Comparison of ENCODE assay signal across 27 cellular contexts in the genomic region with DNA sequence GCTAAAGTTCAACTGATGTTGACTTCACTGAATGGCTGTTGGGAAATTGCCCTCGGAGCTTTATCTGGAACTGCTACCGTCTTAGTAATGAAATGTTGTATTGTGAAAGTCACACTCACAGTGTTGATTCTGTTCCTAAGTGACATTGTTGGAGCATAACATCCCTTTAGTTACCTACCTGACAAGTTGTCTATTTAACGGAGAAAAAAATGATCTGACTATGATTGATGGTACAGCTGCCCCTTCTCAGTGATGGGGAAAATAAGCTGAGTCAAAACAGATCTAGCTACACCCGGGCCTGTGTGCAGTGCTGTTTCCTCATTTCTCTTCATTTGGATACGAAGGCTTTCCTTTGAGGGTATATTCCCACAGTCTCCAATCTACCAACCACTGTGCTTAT.
DNase-seq lines count a peak whose midpoint lies in the region; ATAC-seq, FAIRE-seq and TF ChIP-seq lines count a peak whose summit lies in the region.
"Had no signal": no experiment of that assay in that cellular context is flagged by ENCODE, and none has a peak within 500 bp of the region (broad histone marks: within the 10 kb centered on the region; RNA-seq: fewer than 3 reads in every experiment).

No MANE protein-coding gene starts in this region.

- H3F3A ChIP-seq in SK-N-SH (replicated peaks; ENCODE audit: insufficient read depth): no peaks in the 10 kb centered on the region
- no peaks in the 10 kb centered on the region for H3F3A ChIP-seq in PC-9 (ENCODE audit: insufficient read depth, low read depth)

- POLR2A ChIA-PET in SK-N-SH (lab: Yijun Ruan, JAX): no interaction called here
- POLR2A ChIA-PET in PC-9 (lab: Charles Lee; ENCODE audit: unreplicated experiment): no interaction called here
- POLR2A ChIA-PET in RWPE1 (lab: Yijun Ruan, JAX; ENCODE audit: low non-redundant PET): no interaction called here

- no TSS peak for BruUV-seq in PC-9 (replicated peaks; lab: Mats Ljungman, UMichigan)

- TF ChIP-seq CTCF in SK-N-SH (IDR thresholded peaks at IDR 0.05) (no peak), PC-9 (conservative IDR thresholded peaks at IDR 0.05) (no peak), endodermal cell (conservative IDR thresholded peaks at IDR 0.05) (no peak), RWPE1 (conservative IDR thresholded peaks at IDR 0.05; ENCODE audit: low read depth) (no peak)

- no peaks in the 10 kb centered on the region for H3K4me1 ChIP-seq in SK-N-SH (ENCODE audit: control insufficient read depth in 1 of 2, insufficient read depth in 2 of 2, low read depth in 1 of 2, low read length in 1 of 2)
- H3K4me1 ChIP-seq in PC-9 (replicated peaks; ENCODE audit: insufficient read depth): no peaks in the 10 kb centered on the region
- H3K4me1 ChIP-seq in endodermal cell (ENCODE audit: control insufficient read depth, insufficient read depth, low read length): no peaks in the 10 kb centered on the region
- H3K4me1 ChIP-seq: A549, adrenal gland, vagina had no signal

- H3K4me3 Mint-ChIP-seq in endodermal cell: no peak overlapping the region
- H3K4me3 Mint-ChIP-seq: activated naive CD4-positive, alpha-beta T cell treated with anti-CD3 and anti-CD28 coated beads for 36 hours; activated T-helper 1 cell treated with anti-CD3 and anti-CD28 coated beads, Interleukin-12 subunit alpha, Interleukin-12 subunit beta, Interleukin-2, Interleukin-4 antibody, amounts not matched to agents 30 ng/mL and 10 ng/mL and 1 ng/mL, durations not matched to agents 14 hours and 24 hours and 36 hours; B cell; CD8-positive, alpha-beta T cell; mesothelial cell of epicardium; naive B cell had no signal

- no peak for TF ChIP-seq RAD21 in SK-N-SH (IDR thresholded peaks at IDR 0.05; ENCODE audit: low read length)

- H3K79me2 ChIP-seq in SK-N-SH (ENCODE audit: insufficient read depth) (no peaks in the 10 kb centered on the region), PC-9 (ENCODE audit: low read depth) (no peaks in the 10 kb centered on the region)

- no peaks in the 10 kb centered on the region for H3K27me3 Mint-ChIP-seq in endodermal cell (ENCODE audit: insufficient read depth)
- H3K27me3 Mint-ChIP-seq: B cell, naive B cell had no signal

- no peaks in the 10 kb centered on the region for H4K20me1 ChIP-seq in SK-N-SH (ENCODE audit: insufficient read depth)
- no peaks in the 10 kb centered on the region for H4K20me1 ChIP-seq in PC-9 (ENCODE audit: insufficient read depth)

- no peaks in the 10 kb centered on the region for H3K9me3 Mint-ChIP-seq in endodermal cell
- H3K9me3 Mint-ChIP-seq: activated T-helper 1 cell treated with anti-CD3 and anti-CD28 coated beads, Interleukin-12 subunit alpha, Interleukin-12 subunit beta, Interleukin-2, Interleukin-4 antibody, amounts not matched to agents 30 ng/mL and 10 ng/mL and 1 ng/mL, durations not matched to agents 14 hours and 24 hours and 36 hours; mesothelial cell of epicardium had no signal

- ATAC-seq in SK-N-SH treated with all-trans-retinoic acid at 6 μM for 48 hours: peak; percentile 45
- ATAC-seq: A549; CD8-positive, alpha-beta T cell; stimulated activated naive CD8-positive, alpha-beta T cell treated with anti-CD3 and anti-CD28 coated beads, Interleukin-15, Interleukin-2, amounts not matched to agents 100 U/mL and 50 U/mL, for 24 hours had no signal

- no peaks in the 10 kb centered on the region for H3K4me1 Mint-ChIP-seq in endodermal cell
- H3K4me1 Mint-ChIP-seq: B cell, mesothelial cell of epicardium, naive B cell had no signal

- H3K27ac Mint-ChIP-seq in endodermal cell: no peak overlapping the region
- H3K27ac Mint-ChIP-seq: activated naive CD4-positive, alpha-beta T cell treated with anti-CD3 and anti-CD28 coated beads for 36 hours; activated T-helper 1 cell treated with anti-CD3 and anti-CD28 coated beads, Interleukin-12 subunit alpha, Interleukin-12 subunit beta, Interleukin-2, Interleukin-4 antibody, amounts not matched to agents 30 ng/mL and 10 ng/mL and 1 ng/mL, durations not matched to agents 14 hours and 24 hours and 36 hours; B cell; CD8-positive, alpha-beta T cell; mesothelial cell of epicardium; naive B cell had no signal

- H3K9me2 ChIP-seq in SK-N-SH (no peaks in the 10 kb centered on the region), PC-9 (ENCODE audit: insufficient read depth) (no peaks in the 10 kb centered on the region)

- no peak for DNase-seq in SK-N-SH
- no peak for DNase-seq in PC-9
- no peak for DNase-seq in endodermal cell
- no peak for DNase-seq in AG20443 (ENCODE audit: low spot score)
- no peak for DNase-seq in RWPE1 (ENCODE audit: low spot score)
- DNase-seq in RCC 7860 (ENCODE audit: low spot score): no peak
- no peak for DNase-seq in HuH-7 (ENCODE audit: low spot score)
- DNase-seq: activated CD4-positive, alpha-beta T cell treated with anti-CD3 and anti-CD28 coated beads, Interleukin-2, amount 50 U/mL, for 4 hours; activated CD4-positive, CD25-positive, alpha-beta regulatory T cell; activated naive CD4-positive, alpha-beta T cell treated with anti-CD3 and anti-CD28 coated beads for 36 hours; adrenal gland; CD8-positive, alpha-beta T cell; DMS 273 treated with DMSO at 0.1 percent for 48 hours; kidney; naive B cell; NCI-H2081 treated with DMSO at 0.1 percent for 48 hours; NCI-H446 treated with DMSO at 0.1 percent for 48 hours; stimulated activated naive CD8-positive, alpha-beta T cell treated with anti-CD3 and anti-CD28 coated beads, Interleukin-15, Interleukin-2, amounts not matched to agents 100 U/mL and 50 U/mL, for 24 hours; T-helper 9 cell had no signal

- TF ChIP-seq EP300 in SK-N-SH (IDR thresholded peaks at IDR 0.05; ENCODE audit: borderline replicate concordance in 1 of 2, low read depth in 1 of 2, low read length in 1 of 2): no peak

- H3K36me3 ChIP-seq in SK-N-SH (replicated peaks in 1 of 2; ENCODE audit: control insufficient read depth in 1 of 2, insufficient read depth in 2 of 2, low read length in 1 of 2) (no peaks in the 10 kb centered on the region), PC-9 (ENCODE audit: low read depth) (no peaks in the 10 kb centered on the region), endodermal cell (ENCODE audit: control insufficient read depth, insufficient read depth, low read length) (no peaks in the 10 kb centered on the region)
- H3K36me3 ChIP-seq: adrenal gland, vagina had no signal

- CTCF ChIA-PET in SK-N-SH (lab: Yijun Ruan, JAX) (interaction anchor here (1.1 kb wide), 1 partner anchor 13 kb away, joined by 3 read pairs; no protein-coding TSS in a partner anchor), PC-9 (lab: Charles Lee) (interaction anchor here (0.7 kb wide), 1 partner anchor 47 kb away, joined by 3 read pairs; no protein-coding TSS in a partner anchor), RWPE1 (lab: Yijun Ruan, JAX) (interaction anchor here (0.6 kb wide), 1 partner anchor 267 kb away, joined by 7 read pairs; no protein-coding TSS in a partner anchor)

- H2AFZ ChIP-seq in SK-N-SH (ENCODE audit: low read depth) (no peak overlapping the region), PC-9 (0 out of 2 replicates have a peak overlapping the region, but pooled peaks have one; percentile 39)

- H3K9me3 ChIP-seq in SK-N-SH (no peaks in the 10 kb centered on the region), PC-9 (ENCODE audit: insufficient read depth, low read depth) (no peaks in the 10 kb centered on the region), endodermal cell (ENCODE audit: control insufficient read depth, low read length) (no peaks in the 10 kb centered on the region)
- H3K9me3 ChIP-seq: A549, adrenal gland, vagina had no signal

- FAIRE-seq in RCC 7860 (lab: Jason Lieb, UNC): no peak
- FAIRE-seq: A549, G401.6, H54, kidney had no signal

- no peak overlapping the region for H3K4me2 ChIP-seq in SK-N-SH
- H3K4me2 ChIP-seq in PC-9: no peak overlapping the region
- H3K4me2 ChIP-seq: A549 had no signal

- no peak overlapping the region for H3K9ac ChIP-seq in SK-N-SH
- no peak overlapping the region for H3K9ac ChIP-seq in endodermal cell (ENCODE audit: extremely low read depth, low read length, poor library complexity, severe bottlenecking)

- intact Hi-C loops in PC-9 (cut with micrococcal nuclease; ENCODE audit: unreplicated experiment): no loop called here

- no peaks in the 10 kb centered on the region for H3K36me3 Mint-ChIP-seq in endodermal cell (ENCODE audit: low read depth)
- H3K36me3 Mint-ChIP-seq: CD8-positive, alpha-beta T cell; mesothelial cell of epicardium; naive B cell had no signal

- WGBS in SK-N-SH (ENCODE audit: low lambda C conversion rate): 12% methylated on average over 5 of the region's 5 CpGs
- 80 to 87% methylated on average over 2 to 5 of the region's 5 CpGs for WGBS in endodermal cell (ENCODE audit: insufficient coverage in 1 of 2, insufficient read length in 1 of 2), 2 experiments

- H3K27me3 ChIP-seq in SK-N-SH (ENCODE audit: insufficient read depth) (no peaks in the 10 kb centered on the region), PC-9 (ENCODE audit: insufficient read depth, low read depth) (no peaks in the 10 kb centered on the region), endodermal cell (ENCODE audit: control insufficient read depth, insufficient read depth, low read length, poor library complexity, severe bottlenecking) (no peaks in the 10 kb centered on the region)
- H3K27me3 ChIP-seq: adrenal gland, vagina had no signal

- H3K4me3 ChIP-seq in SK-N-SH (ENCODE audit: low read depth in 2 of 2, low read length in 1 of 2): no peak overlapping the region
- H3K4me3 ChIP-seq in PC-9: no peak overlapping the region
- no peak overlapping the region for H3K4me3 ChIP-seq in endodermal cell (ENCODE audit: low read length)
- H3K4me3 ChIP-seq: A549, adrenal gland, vagina had no signal

- no peak overlapping the region for H3K27ac ChIP-seq in SK-N-SH (ENCODE audit: low read depth in 2 of 2, low read length in 1 of 2)
- no peak overlapping the region for H3K27ac ChIP-seq in PC-9
- H3K27ac ChIP-seq in endodermal cell (ENCODE audit: low read depth, low read length): peak overlapping the region; percentile 83
- H3K27ac ChIP-seq in RWPE1: no peak overlapping the region
- H3K27ac ChIP-seq: A549, adrenal gland, vagina had no signal

TF ChIP-seq in SK-N-SH treated with all-trans-retinoic acid at 6 μM for 48 hours, 23 proteins besides CTCF, POLR2A, EP300 and RAD21 (continues in another document):
- TF ChIP-seq ZNF70 (CRISPR knock-in tag; IDR thresholded peaks at IDR 0.05) (no peak), CSDC2 (CRISPR knock-in tag; IDR thresholded peaks at IDR 0.05) (no peak), SNAI2 (CRISPR knock-in tag; IDR thresholded peaks at IDR 0.05) (no peak), BACH2 (CRISPR knock-in tag; IDR thresholded peaks at IDR 0.05; ENCODE audit: borderline replicate concordance) (no peak), ZNF8 (CRISPR knock-in tag; IDR thresholded peaks at IDR 0.05) (no peak), ZFP30 (CRISPR knock-in tag; IDR thresholded peaks at IDR 0.05) (no peak), ZFP3 (CRISPR knock-in tag; IDR thresholded peaks at IDR 0.05) (no peak)

TF ChIP-seq in SK-N-SH, 30 proteins besides CTCF, POLR2A, EP300 and RAD21 (continues in another document):
- no peak for TF ChIP-seq NFIC (IDR thresholded peaks at IDR 0.05; ENCODE audit: borderline replicate concordance)
- TF ChIP-seq CHD2 (IDR thresholded peaks at IDR 0.05; ENCODE audit: low read length, partially characterized antibody): no peak
